19 cellular contexts compared by ENCODE assay signal in genomic region chr15:51780636-51781035, GRCh38.
"Had no signal": no experiment of that assay in that cellular context is flagged by ENCODE, and none has a peak within 500 bp of the region (broad histone marks: within the 10 kb centered on the region; RNA-seq: fewer than 3 reads in every experiment).

No MANE protein-coding gene starts in this region.

- H2AFZ ChIP-seq: hepatocyte had no signal

- H3K4me2 ChIP-seq: hepatocyte, smooth muscle cell had no signal

- H3K79me2 ChIP-seq: hepatocyte had no signal

- DNase-seq: activated CD4-positive, alpha-beta T cell treated with anti-CD3 and anti-CD28 coated beads, Interleukin-2, amount 50 U/mL, for 48 hours; activated CD8-positive, alpha-beta memory T cell treated with anti-CD3 and anti-CD28 coated beads, Interleukin-2, amount 10 ng/mL, durations not matched to agents 7 days and 5 days; activated gamma-delta T cell; activated T-cell treated with anti-CD3 and anti-CD28 coated beads, Interleukin-2, amount 50 U/mL, for 1 hour; amygdala; body of pancreas; effector CD8-positive, alpha-beta T cell; left lung; posterior cingulate gyrus; T-helper 17 cell; upper lobe of left lung; WERI-Rb-1 had no signal

- H3K4me1 ChIP-seq: right atrium auricular region had no signal

- H3K9me3 ChIP-seq: body of pancreas, left lung, right atrium auricular region, suprapubic skin, upper lobe of left lung had no signal

- H3K27ac Mint-ChIP-seq: activated CD8-positive, alpha-beta memory T cell treated with anti-CD3 and anti-CD28 coated beads, Interleukin-2, amount 10 ng/mL, durations not matched to agents 7 days and 5 days; natural killer cell treated with Interleukin-12 subunit alpha and Interleukin-12 subunit beta and Interleukin-15 and Interleukin-18, amount 100 ng/mL, for 72 hours; stimulated activated naive CD8-positive, alpha-beta T cell treated with anti-CD3 and anti-CD28 coated beads, Interleukin-15, Interleukin-2, amounts not matched to agents 100 ng/mL and 50 ng/mL, for 24 hours; T-helper 17 cell had no signal

- ATAC-seq: activated CD8-positive, alpha-beta memory T cell treated with anti-CD3 and anti-CD28 coated beads, Interleukin-2, amount 10 ng/mL, durations not matched to agents 7 days and 5 days; activated naive CD4-positive, alpha-beta T cell treated with anti-CD3 and anti-CD28 coated beads, Interleukin-2, amount 50 U/mL, for 72 hours; body of pancreas; left lung; natural killer cell treated with Interleukin-12 subunit alpha and Interleukin-12 subunit beta and Interleukin-15 and Interleukin-18, amount 100 ng/mL, for 72 hours; T-helper 17 cell had no signal

- H3K27me3 Mint-ChIP-seq: activated CD8-positive, alpha-beta memory T cell treated with anti-CD3 and anti-CD28 coated beads, Interleukin-2, amount 10 ng/mL, durations not matched to agents 7 days and 5 days; natural killer cell treated with Interleukin-12 subunit alpha and Interleukin-12 subunit beta and Interleukin-15 and Interleukin-18, amount 100 ng/mL, for 72 hours; stimulated activated naive CD8-positive, alpha-beta T cell treated with anti-CD3 and anti-CD28 coated beads, Interleukin-15, Interleukin-2, amounts not matched to agents 100 ng/mL and 50 ng/mL, for 24 hours; T-helper 17 cell had no signal

- H3K27ac ChIP-seq: body of pancreas, hepatocyte, left lung, right atrium auricular region, suprapubic skin, upper lobe of left lung, WERI-Rb-1 had no signal

- H3K9me3 Mint-ChIP-seq: activated naive CD4-positive, alpha-beta T cell treated with anti-CD3 and anti-CD28 coated beads, Interleukin-2, amount 50 U/mL, for 72 hours; natural killer cell treated with Interleukin-12 subunit alpha and Interleukin-12 subunit beta and Interleukin-15 and Interleukin-18, amount 100 ng/mL, for 72 hours; stimulated activated naive CD8-positive, alpha-beta T cell treated with anti-CD3 and anti-CD28 coated beads, Interleukin-15, Interleukin-2, amounts not matched to agents 100 ng/mL and 50 ng/mL, for 24 hours had no signal

- H3K4me3 ChIP-seq: body of pancreas, hepatocyte, left lung, right atrium auricular region, smooth muscle cell, suprapubic skin, upper lobe of left lung had no signal

- H3K27me3 ChIP-seq: body of pancreas, hepatocyte, left lung, right atrium auricular region, suprapubic skin, upper lobe of left lung had no signal

- H3K4me3 Mint-ChIP-seq: activated CD8-positive, alpha-beta memory T cell treated with anti-CD3 and anti-CD28 coated beads, Interleukin-2, amount 10 ng/mL, durations not matched to agents 7 days and 5 days; natural killer cell treated with Interleukin-12 subunit alpha and Interleukin-12 subunit beta and Interleukin-15 and Interleukin-18, amount 100 ng/mL, for 72 hours; stimulated activated naive CD8-positive, alpha-beta T cell treated with anti-CD3 and anti-CD28 coated beads, Interleukin-15, Interleukin-2, amounts not matched to agents 100 ng/mL and 50 ng/mL, for 24 hours; T-helper 17 cell had no signal
